In the genomic region with DNA sequence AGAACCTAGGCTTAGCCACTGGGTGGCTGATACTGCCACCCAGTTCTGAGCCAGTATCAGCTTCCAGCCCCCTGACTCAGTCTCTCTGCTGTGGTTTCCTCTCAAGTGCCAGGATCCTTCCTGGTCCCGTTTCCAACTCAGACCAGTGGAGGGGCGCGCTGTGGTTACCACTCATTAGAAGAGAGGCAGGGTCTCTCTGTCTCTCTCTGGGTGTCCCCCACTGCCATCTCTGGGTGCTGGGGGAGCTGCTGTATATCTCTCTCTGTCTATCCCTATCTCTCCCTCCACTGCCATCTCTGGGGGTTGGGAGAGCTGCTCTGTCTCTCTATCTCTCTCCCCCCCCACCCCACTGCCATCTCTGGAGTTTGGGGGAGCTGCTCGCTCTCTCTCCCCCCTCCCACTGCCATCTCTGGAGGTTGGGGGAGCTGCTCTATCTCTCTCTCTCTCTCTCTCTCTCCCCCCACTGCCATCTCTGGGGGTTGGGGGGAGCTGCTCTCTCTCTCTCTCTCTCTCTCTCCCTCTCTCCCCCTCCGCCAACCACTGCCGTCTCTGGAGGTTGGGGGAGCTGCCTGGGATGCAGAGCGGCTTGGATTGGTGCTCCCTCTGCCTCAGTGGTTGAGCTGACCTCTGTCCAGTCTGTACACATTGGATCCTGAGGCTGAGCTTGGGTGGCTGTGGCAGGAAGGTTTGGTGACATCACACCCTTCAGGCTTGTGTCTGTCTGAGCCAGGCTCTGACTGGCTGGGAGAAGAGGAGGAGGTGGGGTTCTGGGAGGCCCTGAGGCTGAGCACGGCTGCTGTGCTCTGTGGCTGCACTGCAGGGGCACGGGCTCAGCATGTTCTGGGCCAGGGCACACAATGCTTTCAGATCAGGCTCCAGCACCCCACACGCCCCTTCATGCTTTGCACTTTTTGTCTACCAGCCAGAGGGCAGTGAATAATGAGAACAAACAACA, we compare ENCODE assay signal across 1 cellular context.
TF ChIP-seq lines count a peak whose summit lies in the region.

No MANE protein-coding gene starts in this region.

TF ChIP-seq in HEK293, 187 proteins besides CTCF, POLR2A, EP300 and RAD21 (continued from another document):
- TF ChIP-seq ZNF2 (tag by site-specific recombination; IDR thresholded peaks at IDR 0.05), result no peak
- TF ChIP-seq, protein P1, sequence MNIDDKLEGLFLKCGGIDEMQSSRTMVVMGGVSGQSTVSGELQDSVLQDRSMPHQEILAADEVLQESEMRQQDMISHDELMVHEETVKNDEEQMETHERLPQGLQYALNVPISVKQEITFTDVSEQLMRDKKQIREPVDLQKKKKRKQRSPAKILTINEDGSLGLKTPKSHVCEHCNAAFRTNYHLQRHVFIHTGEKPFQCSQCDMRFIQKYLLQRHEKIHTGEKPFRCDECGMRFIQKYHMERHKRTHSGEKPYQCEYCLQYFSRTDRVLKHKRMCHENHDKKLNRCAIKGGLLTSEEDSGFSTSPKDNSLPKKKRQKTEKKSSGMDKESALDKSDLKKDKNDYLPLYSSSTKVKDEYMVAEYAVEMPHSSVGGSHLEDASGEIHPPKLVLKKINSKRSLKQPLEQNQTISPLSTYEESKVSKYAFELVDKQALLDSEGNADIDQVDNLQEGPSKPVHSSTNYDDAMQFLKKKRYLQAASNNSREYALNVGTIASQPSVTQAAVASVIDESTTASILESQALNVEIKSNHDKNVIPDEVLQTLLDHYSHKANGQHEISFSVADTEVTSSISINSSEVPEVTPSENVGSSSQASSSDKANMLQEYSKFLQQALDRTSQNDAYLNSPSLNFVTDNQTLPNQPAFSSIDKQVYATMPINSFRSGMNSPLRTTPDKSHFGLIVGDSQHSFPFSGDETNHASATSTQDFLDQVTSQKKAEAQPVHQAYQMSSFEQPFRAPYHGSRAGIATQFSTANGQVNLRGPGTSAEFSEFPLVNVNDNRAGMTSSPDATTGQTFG (tag by site-specific recombination; IDR thresholded peaks at IDR 0.05; ENCODE audit: borderline replicate concordance), result no peak
- TF ChIP-seq ZNF660 (tag by site-specific recombination; IDR thresholded peaks at IDR 0.05), result no peak
- TF ChIP-seq, protein P2, sequence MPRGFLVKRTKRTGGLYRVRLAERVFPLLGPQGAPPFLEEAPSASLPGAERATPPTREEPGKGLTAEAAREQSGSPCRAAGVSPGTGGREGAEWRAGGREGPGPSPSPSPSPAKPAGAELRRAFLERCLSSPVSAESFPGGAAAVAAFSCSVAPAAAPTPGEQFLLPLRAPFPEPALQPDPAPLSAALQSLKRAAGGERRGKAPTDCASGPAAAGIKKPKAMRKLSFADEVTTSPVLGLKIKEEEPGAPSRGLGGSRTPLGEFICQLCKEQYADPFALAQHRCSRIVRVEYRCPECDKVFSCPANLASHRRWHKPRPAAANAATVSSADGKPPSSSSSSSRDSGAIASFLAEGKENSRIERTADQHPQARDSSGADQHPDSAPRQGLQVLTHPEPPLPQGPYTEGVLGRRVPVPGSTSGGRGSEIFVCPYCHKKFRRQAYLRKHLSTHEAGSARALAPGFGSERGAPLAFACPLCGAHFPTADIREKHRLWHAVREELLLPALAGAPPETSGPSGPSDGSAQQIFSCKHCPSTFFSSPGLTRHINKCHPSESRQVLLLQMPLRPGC (tag by site-specific recombination; IDR thresholded peaks at IDR 0.05), result no peak
- TF ChIP-seq SP7 (tag by site-specific recombination; IDR thresholded peaks at IDR 0.05), result no peak
- no peak for TF ChIP-seq ZNF37A (tag by site-specific recombination; IDR thresholded peaks at IDR 0.05)
- 0 out of 2 replicates have a peak, but pooled peaks have one; percentile 25 for TF ChIP-seq ZNF629 (tag by site-specific recombination; IDR thresholded peaks at IDR 0.05)
- peak; percentile 79 for TF ChIP-seq ZNF596 (tag by site-specific recombination; IDR thresholded peaks at IDR 0.05)
- TF ChIP-seq, protein P3, sequence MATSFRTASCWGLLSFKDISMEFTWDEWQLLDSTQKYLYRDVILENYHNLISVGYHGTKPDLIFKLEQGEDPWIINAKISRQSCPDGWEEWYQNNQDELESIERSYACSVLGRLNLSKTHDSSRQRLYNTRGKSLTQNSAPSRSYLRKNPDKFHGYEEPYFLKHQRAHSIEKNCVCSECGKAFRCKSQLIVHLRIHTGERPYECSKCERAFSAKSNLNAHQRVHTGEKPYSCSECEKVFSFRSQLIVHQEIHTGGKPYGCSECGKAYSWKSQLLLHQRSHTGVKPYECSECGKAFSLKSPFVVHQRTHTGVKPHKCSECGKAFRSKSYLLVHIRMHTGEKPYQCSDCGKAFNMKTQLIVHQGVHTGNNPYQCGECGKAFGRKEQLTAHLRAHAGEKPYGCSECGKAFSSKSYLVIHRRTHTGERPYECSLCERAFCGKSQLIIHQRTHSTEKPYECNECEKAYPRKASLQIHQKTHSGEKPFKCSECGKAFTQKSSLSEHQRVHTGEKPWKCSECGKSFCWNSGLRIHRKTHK (tag by site-specific recombination; IDR thresholded peaks at IDR 0.05), result no peak
- TF ChIP-seq, protein P4, sequence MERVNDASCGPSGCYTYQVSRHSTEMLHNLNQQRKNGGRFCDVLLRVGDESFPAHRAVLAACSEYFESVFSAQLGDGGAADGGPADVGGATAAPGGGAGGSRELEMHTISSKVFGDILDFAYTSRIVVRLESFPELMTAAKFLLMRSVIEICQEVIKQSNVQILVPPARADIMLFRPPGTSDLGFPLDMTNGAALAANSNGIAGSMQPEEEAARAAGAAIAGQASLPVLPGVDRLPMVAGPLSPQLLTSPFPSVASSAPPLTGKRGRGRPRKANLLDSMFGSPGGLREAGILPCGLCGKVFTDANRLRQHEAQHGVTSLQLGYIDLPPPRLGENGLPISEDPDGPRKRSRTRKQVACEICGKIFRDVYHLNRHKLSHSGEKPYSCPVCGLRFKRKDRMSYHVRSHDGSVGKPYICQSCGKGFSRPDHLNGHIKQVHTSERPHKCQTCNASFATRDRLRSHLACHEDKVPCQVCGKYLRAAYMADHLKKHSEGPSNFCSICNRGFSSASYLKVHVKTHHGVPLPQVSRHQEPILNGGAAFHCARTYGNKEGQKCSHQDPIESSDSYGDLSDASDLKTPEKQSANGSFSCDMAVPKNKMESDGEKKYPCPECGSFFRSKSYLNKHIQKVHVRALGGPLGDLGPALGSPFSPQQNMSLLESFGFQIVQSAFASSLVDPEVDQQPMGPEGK (tag by site-specific recombination; IDR thresholded peaks at IDR 0.05), result 0 out of 2 replicates have a peak, but pooled peaks have one; percentile 15
TF ChIP-seq in HEK293: peak in this region for 8.
